16 cellular contexts compared by ENCODE assay signal in the genomic region with DNA sequence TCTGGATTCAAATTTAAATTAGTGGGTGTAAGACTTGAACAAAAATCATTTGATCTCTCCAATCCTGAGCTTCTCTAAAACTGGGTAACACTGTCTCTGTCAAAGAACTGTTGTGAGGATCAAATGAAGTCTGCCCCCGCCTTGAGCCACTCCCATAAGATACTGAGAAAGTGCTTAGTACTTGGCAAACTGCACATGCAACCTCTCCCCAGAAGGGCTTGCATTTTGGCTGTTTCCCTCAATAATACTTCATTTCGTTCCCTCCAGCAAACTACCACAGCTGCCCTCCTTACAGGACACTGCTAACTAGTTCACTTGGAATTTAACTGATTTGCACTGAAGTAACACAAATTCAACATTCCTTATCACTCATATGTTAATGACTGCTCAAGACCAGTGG.
DNase-seq lines count a peak whose midpoint lies in the region; ATAC-seq and TF ChIP-seq lines count a peak whose summit lies in the region.
"Had no signal": no experiment of that assay in that cellular context is flagged by ENCODE, and none has a peak within 500 bp of the region (broad histone marks: within the 10 kb centered on the region; RNA-seq: fewer than 3 reads in every experiment).

No MANE protein-coding gene starts in this region.

- H3K9me3 Mint-ChIP-seq in chondrocyte (ENCODE audit: low read depth) (peaks cover 6% of the 10 kb centered on the region), nephron progenitor cell (peaks cover 8% of the 10 kb centered on the region)
- no peaks in the 10 kb centered on the region for H3K9me3 Mint-ChIP-seq in stimulated activated memory B cell treated with anti-CD40 and anti-IgM and Interleukin-4, amounts not matched to agents 10 μg/mL and 1 μg/mL and 100 μg/mL, for 72 hours
- H3K9me3 Mint-ChIP-seq: activated naive CD4-positive, alpha-beta T cell treated with anti-CD3 and anti-CD28 coated beads, Interleukin-2, amount 10 ng/mL, durations not matched to agents 7 days and 5 days; CD4-positive, alpha-beta T cell; T-helper 1 cell treated with Interleukin-12 subunit alpha and Interleukin-12 subunit beta and Interleukin-4 antibody, amounts not matched to agents 30 μg/mL and 1 μg/mL, for 36 hours had no signal

- no peak overlapping the region for H3K27ac ChIP-seq in right atrium auricular region
- no peak overlapping the region for H3K27ac ChIP-seq in left lung
- H3K27ac ChIP-seq: pancreas had no signal

- H3K4me1 Mint-ChIP-seq in chondrocyte (ENCODE audit: low read depth) (peaks cover 65% of the 10 kb centered on the region), nephron progenitor cell (peaks cover 28% of the 10 kb centered on the region)
- no peaks in the 10 kb centered on the region for H3K4me1 Mint-ChIP-seq in stimulated activated memory B cell treated with anti-CD40 and anti-IgM and Interleukin-4, amounts not matched to agents 10 μg/mL and 1 μg/mL and 100 μg/mL, for 72 hours
- H3K4me1 Mint-ChIP-seq: activated naive CD4-positive, alpha-beta T cell treated with anti-CD3 and anti-CD28 coated beads, Interleukin-2, amount 10 ng/mL, durations not matched to agents 7 days and 5 days had no signal

- TF ChIP-seq CTCF in right atrium auricular region (IDR thresholded peaks at IDR 0.05), result no peak
- peak; percentile 19 for TF ChIP-seq CTCF in chondrocyte (IDR thresholded peaks at IDR 0.05)
- TF ChIP-seq CTCF in left lung (IDR thresholded peaks at IDR 0.05), result no peak
- no peak for TF ChIP-seq CTCF in nephron progenitor cell (IDR thresholded peaks at IDR 0.05)

- no peaks in the 10 kb centered on the region for H3K27me3 Mint-ChIP-seq in chondrocyte (ENCODE audit: low read depth)
- H3K27me3 Mint-ChIP-seq in nephron progenitor cell (ENCODE audit: low read depth, poor library complexity), result no peaks in the 10 kb centered on the region
- no peaks in the 10 kb centered on the region for H3K27me3 Mint-ChIP-seq in stimulated activated memory B cell treated with anti-CD40 and anti-IgM and Interleukin-4, amounts not matched to agents 10 μg/mL and 1 μg/mL and 100 μg/mL, for 72 hours
- H3K27me3 Mint-ChIP-seq: activated naive CD4-positive, alpha-beta T cell treated with anti-CD3 and anti-CD28 coated beads, Interleukin-2, amount 10 ng/mL, durations not matched to agents 7 days and 5 days had no signal

- H3K4me3 Mint-ChIP-seq in chondrocyte (ENCODE audit: unreplicated experiment) (no peak overlapping the region), nephron progenitor cell (no peak overlapping the region)
- no peak overlapping the region for H3K4me3 Mint-ChIP-seq in stimulated activated memory B cell treated with anti-CD40 and anti-IgM and Interleukin-4, amounts not matched to agents 10 μg/mL and 1 μg/mL and 100 μg/mL, for 72 hours
- H3K4me3 Mint-ChIP-seq: activated naive CD4-positive, alpha-beta T cell treated with anti-CD3 and anti-CD28 coated beads, Interleukin-2, amount 10 ng/mL, durations not matched to agents 7 days and 5 days; CD4-positive, alpha-beta T cell; T-helper 1 cell treated with Interleukin-12 subunit alpha and Interleukin-12 subunit beta and Interleukin-4 antibody, amounts not matched to agents 30 μg/mL and 1 μg/mL, for 36 hours had no signal

- H3K4me1 ChIP-seq in right atrium auricular region (peaks cover 0 to 50% of the 10 kb centered on the region in 2 donors), left lung (peaks cover 23 to 30% of the 10 kb centered on the region in 2 donors)

- intact Hi-C loops in Right ventricle myocardium inferior (cut with DNase I), result no loop called here
- intact Hi-C loops in left lung (cut with DNase I), result no loop called here
- intact Hi-C loops in posterior cingulate gyrus (cut with DNase I), result no loop called here

- H3K27me3 ChIP-seq in right atrium auricular region (no peaks in the 10 kb centered on the region), left lung (no peaks in the 10 kb centered on the region)
- H3K27me3 ChIP-seq: pancreas, stomach had no signal

- H3K4me3 ChIP-seq in right atrium auricular region, result no peak overlapping the region
- no peak overlapping the region for H3K4me3 ChIP-seq in left lung
- H3K4me3 ChIP-seq: pancreas, stomach had no signal

- peak overlapping the region; percentile 65 for H3K27ac Mint-ChIP-seq in chondrocyte (ENCODE audit: unreplicated experiment)
- H3K27ac Mint-ChIP-seq in nephron progenitor cell, result no peak overlapping the region
- H3K27ac Mint-ChIP-seq in stimulated activated memory B cell treated with anti-CD40 and anti-IgM and Interleukin-4, amounts not matched to agents 10 μg/mL and 1 μg/mL and 100 μg/mL, for 72 hours, result no peak overlapping the region
- H3K27ac Mint-ChIP-seq: activated naive CD4-positive, alpha-beta T cell treated with anti-CD3 and anti-CD28 coated beads, Interleukin-2, amount 10 ng/mL, durations not matched to agents 7 days and 5 days; CD4-positive, alpha-beta T cell; T-helper 1 cell treated with Interleukin-12 subunit alpha and Interleukin-12 subunit beta and Interleukin-4 antibody, amounts not matched to agents 30 μg/mL and 1 μg/mL, for 36 hours had no signal

- H3K36me3 ChIP-seq in right atrium auricular region, result no peaks in the 10 kb centered on the region
- no peaks in the 10 kb centered on the region for H3K36me3 ChIP-seq in left lung
- H3K36me3 ChIP-seq: pancreas, stomach had no signal

- H3K36me3 Mint-ChIP-seq in chondrocyte (ENCODE audit: low read depth), result peaks cover 2% of the 10 kb centered on the region
- peaks cover 11% of the 10 kb centered on the region for H3K36me3 Mint-ChIP-seq in nephron progenitor cell (ENCODE audit: low read depth)
- H3K36me3 Mint-ChIP-seq in stimulated activated memory B cell treated with anti-CD40 and anti-IgM and Interleukin-4, amounts not matched to agents 10 μg/mL and 1 μg/mL and 100 μg/mL, for 72 hours, result no peaks in the 10 kb centered on the region
- H3K36me3 Mint-ChIP-seq: activated naive CD4-positive, alpha-beta T cell treated with anti-CD3 and anti-CD28 coated beads, Interleukin-2, amount 10 ng/mL, durations not matched to agents 7 days and 5 days had no signal

- DNase-seq in Right ventricle myocardium inferior (ENCODE audit: missing footprints) (no peak), right atrium auricular region (ENCODE audit: low spot score) (no peak), chondrocyte (ENCODE audit: low spot score) (no peak), left lung (no peak), nephron progenitor cell (no peak), posterior cingulate gyrus (no peak)
- DNase-seq: activated CD8-positive, alpha-beta memory T cell treated with anti-CD3 and anti-CD28 coated beads, Interleukin-2, amount 50 U/mL, for 48 hours; activated naive CD4-positive, alpha-beta T cell treated with anti-CD3 and anti-CD28 coated beads, Interleukin-2, amount 10 ng/mL, durations not matched to agents 7 days and 5 days; CD4-positive, alpha-beta T cell; NCI-H2029 treated with DMSO at 0.1 percent for 48 hours; NCI-H526 treated with DMSO at 0.1 percent for 48 hours; pancreas; stomach had no signal

- ATAC-seq in Right ventricle myocardium inferior, result peak; percentile 73
- peak; percentile 62 for ATAC-seq in left lung
- ATAC-seq in stimulated activated memory B cell treated with anti-CD40 and anti-IgM and Interleukin-4, amounts not matched to agents 10 μg/mL and 1 μg/mL and 100 μg/mL, for 72 hours, result no peak
- ATAC-seq in GM21717 (IDR thresholded peaks at IDR 0.05; ENCODE audit: unreplicated experiment), result no peak
- ATAC-seq: pancreas had no signal

- no peaks in the 10 kb centered on the region for H3K9me3 ChIP-seq in right atrium auricular region
- no peaks in the 10 kb centered on the region for H3K9me3 ChIP-seq in left lung
- H3K9me3 ChIP-seq: pancreas, stomach had no signal

Comparison
In these comparisons a context has a peak if more than half of its experiments do, and no peak if none do; other contexts are left out.
1. ATAC-seq: peak in Right ventricle myocardium inferior (single experiment) and left lung (single experiment); none in stimulated activated memory B cell treated with anti-CD40 and anti-IgM and Interleukin-4, amounts not matched to agents 10 μg/mL and 1 μg/mL and 100 μg/mL, for 72 hours (single experiment) and GM21717 (single experiment).